ENCODE assay signal across 22 cellular contexts in the genomic region with DNA sequence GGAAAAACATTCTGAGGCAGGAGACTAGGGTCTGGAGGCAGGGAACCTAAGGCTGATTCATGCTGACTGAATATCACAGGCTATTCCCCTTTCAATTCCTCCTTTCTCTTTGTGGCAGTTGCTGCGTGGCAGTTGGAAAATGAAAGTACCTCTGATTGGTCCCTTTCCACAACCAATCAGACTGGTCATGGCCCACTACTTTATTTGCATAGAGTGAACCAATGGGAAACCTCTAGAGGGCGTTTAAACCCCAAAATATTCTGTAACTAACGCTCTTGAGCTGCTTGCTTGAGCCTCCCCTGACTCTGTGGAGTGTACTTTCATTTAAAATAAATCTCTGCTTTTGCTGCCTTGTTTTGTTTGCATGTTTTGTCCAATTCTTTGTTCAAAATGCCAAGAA. TPM values are rescaled to one million over a fixed set of nuclear protein-coding genes. Genes with fewer than 3 reads are reported as not detected.
A peak's percentile ranks its signal among the peaks of the same experiment; 100 is the strongest.
DNase-seq lines count a peak whose midpoint lies in the region; ATAC-seq, FAIRE-seq and TF ChIP-seq lines count a peak whose summit lies in the region.
"Had no signal": no experiment of that assay in that cellular context is flagged by ENCODE, and none has a peak within 500 bp of the region (broad histone marks: within the 10 kb centered on the region; RNA-seq: fewer than 3 reads in every experiment).

No MANE protein-coding gene starts in this region.

- no peaks in the 10 kb centered on the region for H3K4me1 ChIP-seq in neuron (ENCODE audit: insufficient read depth, low read length)
- H3K4me1 ChIP-seq: breast epithelium, left ventricle myocardium inferior had no signal

- no peak overlapping the region for H2AFZ ChIP-seq in neuron (ENCODE audit: low read depth, low read length)

- 0 out of 2 replicates have a peak overlapping the region, but pooled peaks have one; percentile 1 for H3K4me3 ChIP-seq in LNCaP clone FGC (ENCODE audit: low read depth, low read length)
- peak overlapping the region; percentile 29 for H3K4me3 ChIP-seq in neuron (ENCODE audit: low read length)
- H3K4me3 ChIP-seq: breast epithelium, left ventricle myocardium inferior, MG63 had no signal

- H3K36me3 Mint-ChIP-seq in activated T-helper 17 cell treated with anti-CD3 and anti-CD28 coated beads, Interleukin-2, amount 50 U/mL, for 72 hours (ENCODE audit: low read depth) = no peaks in the 10 kb centered on the region
- H3K36me3 Mint-ChIP-seq in T-cell = peaks cover 8% of the 10 kb centered on the region
- H3K36me3 Mint-ChIP-seq: stimulated activated effector memory CD8-positive, alpha-beta T cell treated with anti-CD3 and anti-CD28 coated beads, Interleukin-12 subunit alpha, Interleukin-12 subunit beta, amount 100 ng/mL, for 72 hours had no signal

- no peak overlapping the region for H3K4me3 Mint-ChIP-seq in activated T-helper 17 cell treated with anti-CD3 and anti-CD28 coated beads, Interleukin-2, amount 50 U/mL, for 72 hours
- no peak overlapping the region for H3K4me3 Mint-ChIP-seq in T-cell
- H3K4me3 Mint-ChIP-seq: activated CD8-positive, alpha-beta T cell treated with anti-CD3 and anti-CD28 coated beads, Interleukin-2, amount 10 ng/mL, durations not matched to agents 7 days and 5 days; nephron progenitor cell; stimulated activated effector memory CD8-positive, alpha-beta T cell treated with anti-CD3 and anti-CD28 coated beads, Interleukin-12 subunit alpha, Interleukin-12 subunit beta, amount 100 ng/mL, for 72 hours had no signal

- peak; percentile 34 for ATAC-seq in activated T-helper 17 cell treated with anti-CD3 and anti-CD28 coated beads, Interleukin-2, amount 50 U/mL, for 72 hours (replicated peaks)
- ATAC-seq in T-cell (replicated peaks in 1 of 4) = no peak
- ATAC-seq in Right ventricle myocardium superior (ENCODE audit: poor library complexity) = no peak
- ATAC-seq: activated CD8-positive, alpha-beta T cell treated with anti-CD3 and anti-CD28 coated beads, Interleukin-2, amount 10 ng/mL, durations not matched to agents 7 days and 5 days; right cardiac atrium; Right ventricle myocardium inferior; stimulated activated effector memory CD8-positive, alpha-beta T cell treated with anti-CD3 and anti-CD28 coated beads, Interleukin-12 subunit alpha, Interleukin-12 subunit beta, amount 100 ng/mL, for 72 hours had no signal

- peaks cover 2% of the 10 kb centered on the region for H3K9me3 ChIP-seq in neuron (ENCODE audit: low read length)

- POLR2A ChIA-PET in T-cell (lab: Charles Lee) = no interaction called here

- no peak for FAIRE-seq in GM19239 (lab: Jason Lieb, UNC)
- FAIRE-seq: G401.6, H1 had no signal

- no peak for TF ChIP-seq CTCF in LNCaP clone FGC (IDR thresholded peaks at IDR 0.05; ENCODE audit: control insufficient read depth, extremely low read depth, insufficient read depth)

- peaks cover 39% of the 10 kb centered on the region for H3K27me3 Mint-ChIP-seq in activated T-helper 17 cell treated with anti-CD3 and anti-CD28 coated beads, Interleukin-2, amount 50 U/mL, for 72 hours
- peaks cover 15 to 28% of the 10 kb centered on the region in 2 donors for H3K27me3 Mint-ChIP-seq in T-cell

- no peaks in the 10 kb centered on the region for H3K36me3 ChIP-seq in neuron (ENCODE audit: insufficient read depth, low read length)
- H3K36me3 ChIP-seq: breast epithelium, left ventricle myocardium inferior, MG63 had no signal

- DNase-seq in NCI-H748 (lab: John Stamatoyannopoulos, UW; ENCODE audit: unreplicated experiment) = peak; percentile 26
- DNase-seq in NCI-H748 treated with DMSO at 0.1 percent for 48 hours (lab: John Stamatoyannopoulos, UW) = no peak
- DNase-seq in LNCaP clone FGC (ENCODE audit: low read depth) = no peak
- DNase-seq in GM19239 (ENCODE audit: insufficient read length, low spot score) = no peak
- DNase-seq in T-cell = no peak
- no peak for DNase-seq in Right ventricle myocardium superior
- DNase-seq: activated CD8-positive, alpha-beta T cell treated with anti-CD3 and anti-CD28 coated beads, Interleukin-2, amount 10 ng/mL, durations not matched to agents 7 days and 5 days; activated gamma-delta T cell treated with Interleukin-2 at 50 U/mL for 16 hours; left ventricle myocardium inferior; MG63; NCI-H510A treated with DMSO at 0.1 percent for 48 hours; nephron progenitor cell; right cardiac atrium; stimulated activated CD4-positive, alpha-beta T cell treated with anti-CD3 and anti-CD28 coated beads, Interleukin-4, amount 100 ng/mL, for 24 hours had no signal

- CTCF ChIA-PET in T-cell (lab: Charles Lee) = no interaction called here

- H3K9me3 Mint-ChIP-seq in activated T-helper 17 cell treated with anti-CD3 and anti-CD28 coated beads, Interleukin-2, amount 50 U/mL, for 72 hours = peaks cover 22% of the 10 kb centered on the region
- H3K9me3 Mint-ChIP-seq in T-cell = peaks cover 11 to 26% (median 18%) of the 10 kb centered on the region in 3 donors

- H3K27ac Mint-ChIP-seq in activated T-helper 17 cell treated with anti-CD3 and anti-CD28 coated beads, Interleukin-2, amount 50 U/mL, for 72 hours = no peak overlapping the region
- no peak overlapping the region for H3K27ac Mint-ChIP-seq in T-cell
- H3K27ac Mint-ChIP-seq: activated CD8-positive, alpha-beta T cell treated with anti-CD3 and anti-CD28 coated beads, Interleukin-2, amount 10 ng/mL, durations not matched to agents 7 days and 5 days; nephron progenitor cell; stimulated activated effector memory CD8-positive, alpha-beta T cell treated with anti-CD3 and anti-CD28 coated beads, Interleukin-12 subunit alpha, Interleukin-12 subunit beta, amount 100 ng/mL, for 72 hours had no signal

- H3K27me3 ChIP-seq in neuron (ENCODE audit: insufficient read depth, low read length) = no peaks in the 10 kb centered on the region
- H3K27me3 ChIP-seq: breast epithelium, MG63 had no signal

- H3K4me1 Mint-ChIP-seq in activated T-helper 17 cell treated with anti-CD3 and anti-CD28 coated beads, Interleukin-2, amount 50 U/mL, for 72 hours = no peaks in the 10 kb centered on the region
- H3K4me1 Mint-ChIP-seq in T-cell = no peaks in the 10 kb centered on the region
- H3K4me1 Mint-ChIP-seq: nephron progenitor cell; stimulated activated effector memory CD8-positive, alpha-beta T cell treated with anti-CD3 and anti-CD28 coated beads, Interleukin-12 subunit alpha, Interleukin-12 subunit beta, amount 100 ng/mL, for 72 hours had no signal

- intact Hi-C loops in Right ventricle myocardium superior (cut with DNase I) = no loop called here

RNA-seq across cellular contexts. Expression of gene VN1R5, which starts 27.7 kb away (rescaled TPM):
- total RNA-seq in activated T-helper 17 cell treated with anti-CD3 and anti-CD28 coated beads, Interleukin-2, amount 50 U/mL, for 72 hours = not detected
- not detected for total RNA-seq in T-cell
- not detected for total RNA-seq in Right ventricle myocardium superior
- total RNA-seq: activated CD8-positive, alpha-beta T cell treated with anti-CD3 and anti-CD28 coated beads, Interleukin-2, amount 10 ng/mL, durations not matched to agents 7 days and 5 days; breast epithelium; H1; left ventricle myocardium inferior; right cardiac atrium; Right ventricle myocardium inferior; ureter had no signal

RNA-seq across cellular contexts. Expression of gene ZNF124, which starts 56.3 kb away (rescaled TPM):
- total RNA-seq in activated T-helper 17 cell treated with anti-CD3 and anti-CD28 coated beads, Interleukin-2, amount 50 U/mL, for 72 hours = 10 to 100 TPM; 11.6 to 14.4 TPM
- total RNA-seq in T-cell (10 to 100 TPM; 17.0 to 22.1 (median 18.3) TPM), Right ventricle myocardium superior (6.7 TPM)
